ENCODE assay signal across 3 cellular contexts in the genomic region with DNA sequence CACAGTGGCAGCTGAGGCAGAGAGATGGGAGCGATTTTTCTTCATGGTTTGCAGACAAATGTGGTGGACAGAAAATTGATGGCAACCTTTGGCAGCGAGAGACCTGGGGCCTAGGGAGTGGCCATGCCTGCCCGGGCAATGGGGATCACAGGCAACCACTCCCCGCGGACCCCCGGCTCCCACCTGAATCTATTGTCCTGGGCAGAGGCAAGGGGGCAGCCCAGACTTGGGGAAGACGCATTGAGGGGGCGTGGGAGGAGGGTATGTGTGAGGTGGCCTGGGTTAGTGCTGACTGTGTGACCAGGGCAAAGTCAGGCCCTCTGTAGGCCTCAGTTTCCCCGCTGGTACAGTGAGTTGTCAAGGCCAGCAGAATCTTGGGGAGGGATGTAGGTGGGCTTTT.
"Had no signal": no experiment of that assay in that cellular context is flagged by ENCODE, and none has a peak within 500 bp of the region (broad histone marks: within the 10 kb centered on the region; RNA-seq: fewer than 3 reads in every experiment).

No MANE protein-coding gene starts in this region.

- DNase-seq: IMR-90 had no signal

- H3K4me3 ChIP-seq: K562 had no signal

- ATAC-seq: K562 had no signal

- H3K27ac ChIP-seq: HL-60 had no signal
